In genomic region chr17:746181-746580, GRCh38 we compare ENCODE assay signal across 20 cellular contexts.
"Had no signal": no experiment of that assay in that cellular context is flagged by ENCODE, and none has a peak within 500 bp of the region (broad histone marks: within the 10 kb centered on the region; RNA-seq: fewer than 3 reads in every experiment).

No MANE protein-coding gene starts in this region.

- H3K4me2 ChIP-seq: hepatocyte had no signal

- H3K27me3 Mint-ChIP-seq: effector memory CD8-positive, alpha-beta T cell had no signal

- H3K9me3 ChIP-seq: colonic mucosa, gastroesophageal sphincter, heart left ventricle, left lung, lower lobe of right lung, mucosa of descending colon had no signal

- H3K4me3 ChIP-seq: colonic mucosa, gastroesophageal sphincter, heart left ventricle, hepatocyte, left lung, lower lobe of right lung, mucosa of descending colon had no signal

- DNase-seq: colonic mucosa; cortex of kidney; effector CD8-positive, alpha-beta T cell; effector memory CD8-positive, alpha-beta T cell; endodermal cell; erythroblast; foreskin keratinocyte; heart left ventricle; hypothalamus; left cardiac atrium; left lung; left ventricle myocardium superior; lower lobe of right lung; mesenchymal stem cell; mucosa of descending colon had no signal

- H3K27ac Mint-ChIP-seq: dendritic cell treated with granulocyte-macrophage colony-stimulating factor and Interleukin-4, amounts not matched to agents 40 ng/mL and 50 ng/mL, for 4 days; effector memory CD8-positive, alpha-beta T cell; endodermal cell; mesothelial cell of epicardium had no signal

- H3K9me3 Mint-ChIP-seq: dendritic cell treated with granulocyte-macrophage colony-stimulating factor and Interleukin-4, amounts not matched to agents 40 ng/mL and 50 ng/mL, for 4 days; effector memory CD8-positive, alpha-beta T cell; mesothelial cell of epicardium had no signal

- H3K4me3 Mint-ChIP-seq: dendritic cell treated with granulocyte-macrophage colony-stimulating factor and Interleukin-4, amounts not matched to agents 40 ng/mL and 50 ng/mL, for 4 days; effector memory CD8-positive, alpha-beta T cell; endodermal cell; mesothelial cell of epicardium had no signal

- H3K27ac ChIP-seq: colonic mucosa, epithelial cell of prostate, foreskin keratinocyte, gastroesophageal sphincter, heart left ventricle, hepatocyte, left lung, lower lobe of right lung had no signal

- H3K4me1 ChIP-seq: colonic mucosa had no signal

- H3K27me3 ChIP-seq: colonic mucosa, foreskin keratinocyte, gastroesophageal sphincter, heart left ventricle, hepatocyte, left lung had no signal
